In genomic region chr11:112455791-112456190, GRCh38 we compare ENCODE assay signal across 23 cellular contexts.
"Had no signal": no experiment of that assay in that cellular context is flagged by ENCODE, and none has a peak within 500 bp of the region (broad histone marks: within the 10 kb centered on the region; RNA-seq: fewer than 3 reads in every experiment).

No MANE protein-coding gene starts in this region.

- H3K9me3 Mint-ChIP-seq: activated T-cell treated with anti-CD3 and anti-CD28 coated beads, Interleukin-2, amount 50 U/mL, for 72 hours; stimulated activated naive CD8-positive, alpha-beta T cell treated with anti-CD3 and anti-CD28 coated beads, Interleukin-15, amount 100 ng/mL, for 72 hours had no signal

- H3K36me3 ChIP-seq: esophagus squamous epithelium, heart left ventricle, left lung, right atrium auricular region, suprapubic skin, transverse colon, uterus had no signal

- H3K4me1 Mint-ChIP-seq: neural crest cell; stimulated activated naive CD8-positive, alpha-beta T cell treated with anti-CD3 and anti-CD28 coated beads, Interleukin-15, amount 100 ng/mL, for 72 hours had no signal

- H3K9me3 ChIP-seq: esophagus squamous epithelium, left lung, right atrium auricular region, suprapubic skin, transverse colon, uterus had no signal

- H3K27ac ChIP-seq: esophagus squamous epithelium, heart left ventricle, left lung, right atrium auricular region, suprapubic skin, transverse colon, uterus, VCaP had no signal

- H3K4me3 ChIP-seq: esophagus squamous epithelium, heart left ventricle, left lung, right atrium auricular region, smooth muscle cell, suprapubic skin, transverse colon, uterus had no signal

- H3K4me1 ChIP-seq: esophagus squamous epithelium, left lung, right atrium auricular region, suprapubic skin, transverse colon, uterus had no signal

- H3K4me2 ChIP-seq: smooth muscle cell had no signal

- H3K27ac Mint-ChIP-seq: activated T-cell treated with anti-CD3 and anti-CD28 coated beads, Interleukin-2, amount 50 U/mL, for 72 hours had no signal

- DNase-seq: activated CD4-positive, CD25-positive, alpha-beta regulatory T cell treated with anti-CD3 and anti-CD28 coated beads, Interleukin-2, amount 50 U/mL, for 72 hours; activated CD8-positive, alpha-beta memory T cell treated with anti-CD3 and anti-CD28 coated beads for 24 hours; activated CD8-positive, alpha-beta memory T cell treated with anti-CD3 and anti-CD28 coated beads, Interleukin-2, amount 50 U/mL, for 48 hours; activated effector memory CD4-positive, alpha-beta T cell treated with anti-CD3 and anti-CD28 coated beads, Interleukin-2, amount 50 U/mL, for 16 hours; activated naive CD4-positive, alpha-beta T cell treated with anti-CD3 and anti-CD28 coated beads, Interleukin-2, amount 50 U/mL, for 16 hours; activated T-cell treated with anti-CD3 and anti-CD28 coated beads, Interleukin-2, amount 50 U/mL, for 72 hours; aorta; cerebellar nuclear complex; effector memory CD4-positive, alpha-beta T cell; esophagus squamous epithelium; foreskin melanocyte; heart left ventricle; left lung; stimulated activated CD4-positive, alpha-beta T cell treated with anti-CD3 and anti-CD28 coated beads, Interleukin-4, amount 100 ng/mL, for 1 hour; stimulated activated naive CD8-positive, alpha-beta T cell treated with anti-CD3 and anti-CD28 coated beads, Interleukin-15, amount 100 ng/mL, for 72 hours; T-helper 2 cell; transverse colon; uterus had no signal

- H3K27me3 ChIP-seq: esophagus squamous epithelium, heart left ventricle, left lung, right atrium auricular region, suprapubic skin, transverse colon, uterus had no signal

- H3K27me3 Mint-ChIP-seq: stimulated activated naive CD8-positive, alpha-beta T cell treated with anti-CD3 and anti-CD28 coated beads, Interleukin-15, amount 100 ng/mL, for 72 hours had no signal

- H3K4me3 Mint-ChIP-seq: activated T-cell treated with anti-CD3 and anti-CD28 coated beads, Interleukin-2, amount 50 U/mL, for 72 hours; neural crest cell; stimulated activated naive CD8-positive, alpha-beta T cell treated with anti-CD3 and anti-CD28 coated beads, Interleukin-15, amount 100 ng/mL, for 72 hours had no signal

- ATAC-seq: activated T-cell treated with anti-CD3 and anti-CD28 coated beads, Interleukin-2, amount 50 U/mL, for 72 hours; heart left ventricle; left lung; stimulated activated naive CD8-positive, alpha-beta T cell treated with anti-CD3 and anti-CD28 coated beads, Interleukin-15, amount 100 ng/mL, for 72 hours had no signal
